18 cellular contexts compared by ENCODE assay signal in genomic region chr13:27161423-27161822, GRCh38.
"Had no signal": no experiment of that assay in that cellular context is flagged by ENCODE, and none has a peak within 500 bp of the region (broad histone marks: within the 10 kb centered on the region; RNA-seq: fewer than 3 reads in every experiment).

No MANE protein-coding gene starts in this region.

- ATAC-seq: activated T-cell treated with anti-CD3 and anti-CD28 coated beads, Interleukin-2, amount 50 U/mL, for 72 hours; stimulated activated naive CD8-positive, alpha-beta T cell treated with anti-CD3 and anti-CD28 coated beads, Interleukin-15, amount 100 ng/mL, for 72 hours had no signal

- H3K27ac ChIP-seq: foreskin keratinocyte, right atrium auricular region, thoracic aorta had no signal

- H3K27me3 Mint-ChIP-seq: activated B cell treated with CpG ODN at 0.5 μM for 24 hours; activated naive CD8-positive, alpha-beta T cell treated with anti-CD3 and anti-CD28 coated beads, Interleukin-2, amount 10 ng/mL, durations not matched to agents 7 days and 5 days; stimulated activated naive CD8-positive, alpha-beta T cell treated with anti-CD3 and anti-CD28 coated beads, Interleukin-15, amount 100 ng/mL, for 72 hours had no signal

- H3K27me3 ChIP-seq: foreskin keratinocyte, right atrium auricular region had no signal

- H3K9me3 ChIP-seq: right atrium auricular region had no signal

- H3K4me3 ChIP-seq: right atrium auricular region, thoracic aorta had no signal

- H3K27ac Mint-ChIP-seq: activated B cell treated with CpG ODN at 0.5 μM for 24 hours; activated T-cell treated with anti-CD3 and anti-CD28 coated beads, Interleukin-2, amount 50 U/mL, for 72 hours; nephron; stimulated activated naive CD8-positive, alpha-beta T cell treated with anti-CD3 and anti-CD28 coated beads, Interleukin-15, amount 100 ng/mL, for 72 hours had no signal

- H3K36me3 ChIP-seq: right atrium auricular region, thoracic aorta had no signal

- H3K4me3 Mint-ChIP-seq: immature natural killer cell, nephron had no signal

- H3K4me1 ChIP-seq: foreskin keratinocyte had no signal

- H3K36me3 Mint-ChIP-seq: immature natural killer cell had no signal

- DNase-seq: activated B cell treated with CpG ODN at 0.5 μM for 24 hours; activated CD4-positive, alpha-beta T cell treated with anti-CD3 and anti-CD28 coated beads for 48 hours; activated CD8-positive, alpha-beta memory T cell treated with anti-CD3 and anti-CD28 coated beads, Interleukin-2, amount 50 U/mL, for 48 hours; activated naive CD8-positive, alpha-beta T cell treated with anti-CD3 and anti-CD28 coated beads, Interleukin-2, amount 10 ng/mL, durations not matched to agents 7 days and 5 days; activated T-cell treated with anti-CD3 and anti-CD28 coated beads, Interleukin-2, amount 50 U/mL, for 72 hours; anterior cingulate cortex; effector CD8-positive, alpha-beta T cell; foreskin keratinocyte; immature natural killer cell; mesendoderm; nucleus accumbens; small intestine; stimulated activated CD4-positive, alpha-beta T cell treated with anti-CD3 and anti-CD28 coated beads, Interleukin-4, amount 100 ng/mL, for 24 hours; stimulated activated CD8-positive, alpha-beta memory T cell treated with anti-CD3 and anti-CD28 coated beads, Interleukin-4, amount 100 ng/mL, for 48 hours; stimulated activated naive CD8-positive, alpha-beta T cell treated with anti-CD3 and anti-CD28 coated beads, Interleukin-15, amount 100 ng/mL, for 72 hours had no signal
